ENCODE assay signal across 10 cellular contexts in the genomic region with DNA sequence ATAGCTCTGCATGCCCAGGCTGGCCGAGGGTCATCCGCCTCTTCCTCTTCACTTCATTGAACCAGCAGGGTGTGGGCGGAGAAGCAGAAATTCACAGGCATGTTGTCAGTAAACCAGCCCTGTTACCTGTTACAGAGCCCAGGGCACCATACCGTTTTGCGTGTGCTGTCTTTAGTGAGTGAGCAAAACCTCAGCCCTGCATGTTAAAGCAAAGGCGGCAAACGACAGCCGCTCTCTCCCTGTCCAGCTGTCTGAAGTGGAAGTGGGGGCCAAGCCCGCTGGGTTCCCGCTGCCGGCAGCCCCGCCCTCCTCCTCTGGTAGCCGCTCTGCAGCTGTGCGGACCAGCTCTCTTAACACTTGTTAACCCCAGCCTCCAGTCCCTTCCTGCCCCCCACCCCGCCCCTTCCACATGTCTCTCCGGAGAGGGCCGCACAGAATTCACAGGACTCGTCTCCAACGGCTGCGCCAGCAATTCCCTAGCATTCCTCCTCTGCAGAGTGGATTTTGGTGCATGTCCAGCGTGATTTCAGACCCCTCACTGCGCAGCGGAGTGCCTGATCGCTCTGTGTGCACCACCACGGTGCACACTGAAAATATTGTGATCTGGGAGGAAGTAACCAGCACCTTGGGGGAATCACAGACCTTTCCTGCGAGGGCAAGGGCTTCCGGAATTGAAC. TPM values are rescaled to one million over a fixed set of nuclear protein-coding genes. Genes with fewer than 3 reads are reported as not detected.
DNase-seq lines count a peak whose midpoint lies in the region; ATAC-seq lines count a peak whose summit lies in the region.
"Had no signal": no experiment of that assay in that cellular context is flagged by ENCODE, and none has a peak within 500 bp of the region (broad histone marks: within the 10 kb centered on the region; RNA-seq: fewer than 3 reads in every experiment).

No MANE protein-coding gene starts in this region.

- peaks cover 6% of the 10 kb centered on the region for H3K4me1 Mint-ChIP-seq in activated naive CD4-positive, alpha-beta T cell treated with anti-CD3 and anti-CD28 coated beads, Interleukin-2, amount 10 ng/mL, durations not matched to agents 7 days and 5 days
- H3K4me1 Mint-ChIP-seq in T-helper 2 cell treated with Interferon-gamma antibody and Interleukin-4, amounts not matched to agents 5 μg/mL and 100 μg/mL, for 36 hours (ENCODE audit: low read depth), result no peaks in the 10 kb centered on the region

- WGBS in mesendoderm (ENCODE audit: extremely low coverage, insufficient coverage, low lambda C conversion rate), result no CpG with 5 or more reads among the region's 27 CpGs

- H3K27ac ChIP-seq in mesendoderm (ENCODE audit: low read depth, low read length), result no peak overlapping the region

- intact Hi-C loops in sciatic nerve (cut with DNase I), result no loop called here

- H2AK5ac ChIP-seq in mesendoderm (ENCODE audit: low read length), result no peak overlapping the region

- H3K23ac ChIP-seq in mesendoderm (ENCODE audit: low read length), result no peak overlapping the region

- H2BK5ac ChIP-seq in mesendoderm (ENCODE audit: low read length), result no peak overlapping the region

- no peaks in the 10 kb centered on the region for H3K27me3 ChIP-seq in mesendoderm (ENCODE audit: insufficient read depth, low read length, poor library complexity)

- no peaks in the 10 kb centered on the region for H3K4me1 ChIP-seq in mesendoderm (ENCODE audit: control insufficient read depth, low read depth, low read length)

- peak; percentile 66 for DNase-seq in GM19238 (ENCODE audit: insufficient read length, low spot score)
- DNase-seq in amygdala (lab: John Stamatoyannopoulos, UW), result peak in 29 of 56 donors; percentile 8 to 74 (median 39)
- DNase-seq in hypothalamus (lab: John Stamatoyannopoulos, UW), result peak in 36 of 51 donors; percentile 10 to 72 (median 30)
- peak; percentile 88 for DNase-seq in sciatic nerve (ENCODE audit: low spot score)
- DNase-seq in mesendoderm, result no peak
- no peak for DNase-seq in activated naive CD4-positive, alpha-beta T cell treated with anti-CD3 and anti-CD28 coated beads, Interleukin-2, amount 10 ng/mL, durations not matched to agents 7 days and 5 days
- DNase-seq in T-helper 2 cell treated with Interferon-gamma antibody and Interleukin-4, amounts not matched to agents 5 μg/mL and 100 μg/mL, for 36 hours (ENCODE audit: low spot score), result no peak
- DNase-seq: activated effector memory CD4-positive, alpha-beta T cell treated with Interleukin-2 at 50 U/mL for 16 hours; MM.1S had no signal

- no peak overlapping the region for H4K8ac ChIP-seq in mesendoderm (ENCODE audit: low read depth, low read length)

- no peak overlapping the region for H4K5ac ChIP-seq in mesendoderm (ENCODE audit: low read length)

- H3K36me3 ChIP-seq in mesendoderm (ENCODE audit: control insufficient read depth, insufficient read depth, low read length), result no peaks in the 10 kb centered on the region

- no peak overlapping the region for H2BK15ac ChIP-seq in mesendoderm (replicated peaks; ENCODE audit: low read depth)

- H3K27me3 Mint-ChIP-seq in activated naive CD4-positive, alpha-beta T cell treated with anti-CD3 and anti-CD28 coated beads, Interleukin-2, amount 10 ng/mL, durations not matched to agents 7 days and 5 days, result no peaks in the 10 kb centered on the region
- no peaks in the 10 kb centered on the region for H3K27me3 Mint-ChIP-seq in T-helper 2 cell treated with Interferon-gamma antibody and Interleukin-4, amounts not matched to agents 5 μg/mL and 100 μg/mL, for 36 hours (ENCODE audit: low read depth)

- H3K4me2 ChIP-seq in mesendoderm (ENCODE audit: low read length), result no peak overlapping the region

- ATAC-seq in sciatic nerve (peak; percentile 76), HG02884 (IDR thresholded peaks at IDR 0.05; ENCODE audit: unreplicated experiment) (no peak)

- H3K4me3 Mint-ChIP-seq in activated naive CD4-positive, alpha-beta T cell treated with anti-CD3 and anti-CD28 coated beads, Interleukin-2, amount 10 ng/mL, durations not matched to agents 7 days and 5 days, result no peak overlapping the region
- H3K4me3 Mint-ChIP-seq in T-helper 2 cell treated with Interferon-gamma antibody and Interleukin-4, amounts not matched to agents 5 μg/mL and 100 μg/mL, for 36 hours, result no peak overlapping the region

- H3K27ac Mint-ChIP-seq in activated naive CD4-positive, alpha-beta T cell treated with anti-CD3 and anti-CD28 coated beads, Interleukin-2, amount 10 ng/mL, durations not matched to agents 7 days and 5 days, result no peak overlapping the region
- H3K27ac Mint-ChIP-seq in T-helper 2 cell treated with Interferon-gamma antibody and Interleukin-4, amounts not matched to agents 5 μg/mL and 100 μg/mL, for 36 hours, result no peak overlapping the region

- peaks cover 1% of the 10 kb centered on the region for H3K36me3 Mint-ChIP-seq in activated naive CD4-positive, alpha-beta T cell treated with anti-CD3 and anti-CD28 coated beads, Interleukin-2, amount 10 ng/mL, durations not matched to agents 7 days and 5 days
- H3K36me3 Mint-ChIP-seq in T-helper 2 cell treated with Interferon-gamma antibody and Interleukin-4, amounts not matched to agents 5 μg/mL and 100 μg/mL, for 36 hours (ENCODE audit: low read depth), result no peaks in the 10 kb centered on the region

- CTCF ChIA-PET in activated naive CD4-positive, alpha-beta T cell treated with anti-CD3 and anti-CD28 coated beads, Interleukin-2, amount 10 ng/mL, durations not matched to agents 7 days and 5 days (lab: Charles Lee), result no interaction called here

- H3K9ac ChIP-seq in mesendoderm (ENCODE audit: low read length), result no peak overlapping the region

- H3K18ac ChIP-seq in mesendoderm (ENCODE audit: low read length), result no peak overlapping the region

- no peak overlapping the region for H3K56ac ChIP-seq in mesendoderm (ENCODE audit: low read length)

- no peaks in the 10 kb centered on the region for H3K79me2 ChIP-seq in mesendoderm (ENCODE audit: control insufficient read depth, insufficient read depth, low read length)

- no peak overlapping the region for H2BK120ac ChIP-seq in mesendoderm (ENCODE audit: low read depth, low read length)

- H3K4ac ChIP-seq in mesendoderm (ENCODE audit: low read depth, low read length), result no peak overlapping the region

- H3K4me3 ChIP-seq in mesendoderm (ENCODE audit: low read length), result no peak overlapping the region

- H3K9me3 Mint-ChIP-seq in activated naive CD4-positive, alpha-beta T cell treated with anti-CD3 and anti-CD28 coated beads, Interleukin-2, amount 10 ng/mL, durations not matched to agents 7 days and 5 days, result no peaks in the 10 kb centered on the region
- H3K9me3 Mint-ChIP-seq in T-helper 2 cell treated with Interferon-gamma antibody and Interleukin-4, amounts not matched to agents 5 μg/mL and 100 μg/mL, for 36 hours, result no peaks in the 10 kb centered on the region

- H3K79me1 ChIP-seq in mesendoderm (ENCODE audit: low read length), result no peaks in the 10 kb centered on the region

RNA-seq across cellular contexts. Expression of a gene that starts 12.7 kb away (rescaled TPM):
- 26.1 TPM for total RNA-seq in sciatic nerve
- 2.7 TPM for polyA plus RNA-seq in mesendoderm (2013, experiment 1 of 2)
- polyA plus RNA-seq in mesendoderm (2013, experiment 2 of 2), result 2.7 TPM

RNA-seq across cellular contexts. Expression of a gene that starts 34.0 kb away (rescaled TPM):
- total RNA-seq in sciatic nerve, result 17.5 TPM
- polyA plus RNA-seq in mesendoderm (2013, experiment 1 of 2), result 6.2 TPM
- 6.5 TPM for polyA plus RNA-seq in mesendoderm (2013, experiment 2 of 2)

RNA-seq across cellular contexts. Expression of a gene that starts 36.8 kb away (rescaled TPM):
- 1.2 TPM for total RNA-seq in sciatic nerve
- 3.9 TPM for polyA plus RNA-seq in mesendoderm (2013, experiment 1 of 2)
- 3.6 TPM for polyA plus RNA-seq in mesendoderm (2013, experiment 2 of 2)

RNA-seq across cellular contexts. Expression of a gene that starts 42.9 kb away (rescaled TPM):
- total RNA-seq in sciatic nerve, result 4.5 TPM
- 17.2 TPM for polyA plus RNA-seq in mesendoderm (2013, experiment 1 of 2)
- polyA plus RNA-seq in mesendoderm (2013, experiment 2 of 2), result 16.7 TPM

Comparison
In these comparisons a context has a peak if more than half of its experiments do, and no peak if none do; other contexts are left out.
1. DNase-seq: peak in GM19238 (single experiment), amygdala (29 of 56), hypothalamus (36 of 51) and sciatic nerve (single experiment); none in mesendoderm (single experiment), activated naive CD4-positive, alpha-beta T cell treated with anti-CD3 and anti-CD28 coated beads, Interleukin-2, amount 10 ng/mL, durations not matched to agents 7 days and 5 days (single experiment) and T-helper 2 cell treated with Interferon-gamma antibody and Interleukin-4, amounts not matched to agents 5 μg/mL and 100 μg/mL, for 36 hours (single experiment).